Comparison of ENCODE assay signal across 1 cellular context in genomic region chr18:6843308-6843707, GRCh38.
TF ChIP-seq lines count a peak whose summit lies in the region.

No MANE protein-coding gene starts in this region.

TF ChIP-seq in neural cell, 6 proteins besides CTCF, POLR2A, EP300 and RAD21:
- TF ChIP-seq REST (IDR thresholded peaks at IDR 0.05; ENCODE audit: borderline replicate concordance): peak; percentile 79
- TF ChIP-seq POLR2AphosphoS5 (IDR thresholded peaks at IDR 0.05): no peak
- no peak for TF ChIP-seq SMC3 (conservative IDR thresholded peaks at IDR 0.05; ENCODE audit: poor library complexity)
- TF ChIP-seq TAF1 (IDR thresholded peaks at IDR 0.05; ENCODE audit: low read depth): no peak
- no peak for TF ChIP-seq MXI1 (conservative IDR thresholded peaks at IDR 0.05; ENCODE audit: poor library complexity, severe bottlenecking)
- TF ChIP-seq EZH2 (IDR thresholded peaks at IDR 0.05; ENCODE audit: borderline replicate concordance, insufficient read depth, low read length, poor library complexity, severe bottlenecking): no peak
